4 cellular contexts compared by ENCODE assay signal in the genomic region with DNA sequence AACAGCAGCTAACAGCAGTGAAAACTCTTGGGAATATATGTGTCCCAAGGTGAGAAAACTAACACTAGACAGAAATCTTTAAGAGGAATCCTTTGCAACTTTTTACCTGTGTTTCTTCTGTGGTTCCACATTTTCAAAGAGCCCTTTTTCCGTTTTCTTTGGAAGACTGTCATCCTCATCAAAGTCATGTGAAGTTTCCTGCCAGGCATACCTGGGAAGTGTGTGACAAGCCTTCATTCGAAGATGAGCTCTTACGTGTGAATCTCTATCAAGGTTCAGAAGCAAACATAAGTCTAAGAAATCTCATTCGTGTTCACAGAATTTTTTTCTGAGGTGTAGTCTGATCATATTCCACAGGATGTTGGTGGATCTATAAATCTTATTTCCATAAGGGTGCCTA.
"Had no signal": no experiment of that assay in that cellular context is flagged by ENCODE, and none has a peak within 500 bp of the region (broad histone marks: within the 10 kb centered on the region; RNA-seq: fewer than 3 reads in every experiment).

No MANE protein-coding gene starts in this region.

- H3K27ac ChIP-seq: HL-60 had no signal

- DNase-seq: IMR-90, KBM-7 had no signal

- H3K4me3 ChIP-seq: K562 had no signal
